ENCODE assay signal across 2 cellular contexts in genomic region chr5:81506900-81507588, GRCh38.
A peak's percentile ranks its signal among the peaks of the same experiment; 100 is the strongest.
TF ChIP-seq lines count a peak whose summit lies in the region.

No MANE protein-coding gene starts in this region.

TF ChIP-seq in HEK293, 187 proteins besides CTCF, POLR2A, EP300 and RAD21 (continued from another document and continues in another):
- TF ChIP-seq ZNF449 (tag by site-specific recombination; IDR thresholded peaks at IDR 0.05), result peak; percentile 14; the same call in 1 of the 2 replicates
- no peak for TF ChIP-seq ZNF148 (tag by site-specific recombination; IDR thresholded peaks at IDR 0.05; ENCODE audit: borderline replicate concordance)
- TF ChIP-seq RBAK (tag by site-specific recombination; IDR thresholded peaks at IDR 0.05), result no peak
- TF ChIP-seq ZNF692 (tag by site-specific recombination; IDR thresholded peaks at IDR 0.05), result no peak
- no peak for TF ChIP-seq ZNF10 (tag by site-specific recombination; IDR thresholded peaks at IDR 0.05)
- TF ChIP-seq AEBP2 (tag by site-specific recombination; IDR thresholded peaks at IDR 0.05; ENCODE audit: borderline replicate concordance), result no peak
- no peak for TF ChIP-seq ZNF518A (tag by site-specific recombination; conservative IDR thresholded peaks at IDR 0.05; ENCODE audit: low read depth)
- no peak for TF ChIP-seq HOXD13 (CRISPR knock-in tag; IDR thresholded peaks at IDR 0.05; ENCODE audit: borderline replicate concordance)
- no peak for TF ChIP-seq EGR2 (tag by site-specific recombination; IDR thresholded peaks at IDR 0.05; ENCODE audit: low read depth)
- no peak for TF ChIP-seq ZNF416 (tag by site-specific recombination; IDR thresholded peaks at IDR 0.05)
- TF ChIP-seq ZNF530 (tag by site-specific recombination; IDR thresholded peaks at IDR 0.05; ENCODE audit: low read depth), result no peak

TF ChIP-seq in K562, 482 proteins besides CTCF, POLR2A, EP300 and RAD21 (continued from another document and continues in another):
- 0 out of 2 replicates have a peak, but pooled peaks have one; percentile 42 for TF ChIP-seq ARID3A (IDR thresholded peaks at IDR 0.05; ENCODE audit: borderline replicate concordance, low read depth, low read length)
- TF ChIP-seq KHSRP (IDR thresholded peaks at IDR 0.05), result no peak
- no peak for TF ChIP-seq THRA (IDR thresholded peaks at IDR 0.05)
- peak; percentile 94 for TF ChIP-seq ZNF384 (IDR thresholded peaks at IDR 0.05; ENCODE audit: low read depth, low read length)
- TF ChIP-seq JUN (IDR thresholded peaks at IDR 0.05; ENCODE audit: borderline replicate concordance, low read depth, low read length), result 0 out of 2 replicates have a peak, but pooled peaks have one; percentile 48
- TF ChIP-seq JUN (CRISPR knock-in tag; IDR thresholded peaks at IDR 0.05; ENCODE audit: borderline replicate concordance), result no peak
- no peak for TF ChIP-seq ELF4 (CRISPR knock-in tag; IDR thresholded peaks at IDR 0.05)
- TF ChIP-seq NUFIP1 (IDR thresholded peaks at IDR 0.05; ENCODE audit: partially characterized antibody), result no peak
- TF ChIP-seq ZBED1 (IDR thresholded peaks at IDR 0.05), result no peak
- no peak for TF ChIP-seq ZNF324 (CRISPR knock-in tag; IDR thresholded peaks at IDR 0.05)
- TF ChIP-seq RBM25 (IDR thresholded peaks at IDR 0.05; ENCODE audit: low read depth, low read length, severe bottlenecking), result no peak
- no peak for TF ChIP-seq RBBP5 (IDR thresholded peaks at IDR 0.05; ENCODE audit: borderline replicate concordance, insufficient read depth, low read length, poor library complexity, severe bottlenecking)
- TF ChIP-seq CBX3 (IDR thresholded peaks at IDR 0.05; ENCODE audit: borderline replicate concordance in 1 of 2, low read length in 2 of 2), result no peak
- peak; percentile 74; the same call in 1 of the 2 replicates for TF ChIP-seq JUND (IDR thresholded peaks at IDR 0.05; ENCODE audit: borderline replicate concordance, low read depth, low read length)
- peak; percentile 64; the same call in 2 of the 3 replicates for TF ChIP-seq JUND (tag; IDR thresholded peaks at IDR 0.05; ENCODE audit: borderline replicate concordance, low read depth, low read length)
- TF ChIP-seq PHTF2 (CRISPR knock-in tag; IDR thresholded peaks at IDR 0.05), result no peak
- TF ChIP-seq MEF2A (IDR thresholded peaks at IDR 0.05; ENCODE audit: control insufficient read depth, low read depth, low read length), result peak; percentile 99
- no peak for TF ChIP-seq ZBTB11 (CRISPR knock-in tag; IDR thresholded peaks at IDR 0.05)
- TF ChIP-seq USF2 (CRISPR knock-in tag; IDR thresholded peaks at IDR 0.05), result no peak
- TF ChIP-seq ZNF239 (CRISPR knock-in tag; IDR thresholded peaks at IDR 0.05), result peak; percentile 63; the same call in 1 of the 2 replicates
- TF ChIP-seq NFIX (CRISPR knock-in tag; IDR thresholded peaks at IDR 0.05; ENCODE audit: low read depth), result peak; percentile 22; the same call in 1 of the 2 replicates
- TF ChIP-seq CHD7 (IDR thresholded peaks at IDR 0.05; ENCODE audit: low read depth, low read length), result no peak
- TF ChIP-seq HMBOX1 (IDR thresholded peaks at IDR 0.05), result peak; percentile 62
- TF ChIP-seq NRF1 (conservative IDR thresholded peaks at IDR 0.05 in 1 of 2, IDR thresholded peaks at IDR 0.05 in 1 of 2), result no peak
